24 cellular contexts compared by ENCODE assay signal in the genomic region with DNA sequence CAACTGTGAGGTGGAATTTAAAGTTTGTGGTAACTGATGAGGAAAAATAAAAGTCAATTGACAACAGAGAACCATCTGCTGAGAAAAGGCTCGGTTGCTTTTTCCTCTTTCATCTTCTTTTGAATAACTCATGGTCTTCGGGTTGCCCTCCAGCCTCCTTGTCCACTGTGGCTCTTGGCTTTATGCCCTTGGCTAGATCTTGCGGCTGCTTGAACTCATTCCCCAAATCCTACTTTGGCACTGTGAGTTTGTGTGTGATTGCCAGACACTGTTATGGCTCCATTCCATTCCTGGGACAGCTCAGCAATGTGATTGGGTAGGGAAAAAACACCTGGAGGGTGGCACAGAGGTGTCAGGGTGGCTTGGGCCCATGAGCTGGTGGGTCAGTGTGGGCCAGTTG.
A peak's percentile ranks its signal among the peaks of the same experiment; 100 is the strongest.
DNase-seq lines count a peak whose midpoint lies in the region; ATAC-seq and TF ChIP-seq lines count a peak whose summit lies in the region.
"Had no signal": no experiment of that assay in that cellular context is flagged by ENCODE, and none has a peak within 500 bp of the region (broad histone marks: within the 10 kb centered on the region; RNA-seq: fewer than 3 reads in every experiment).

No MANE protein-coding gene starts in this region.

- TF ChIP-seq POLR2A in breast epithelium (IDR thresholded peaks at IDR 0.05) = no peak

- no peak overlapping the region for H3K4me3 ChIP-seq in breast epithelium
- H3K4me3 ChIP-seq: SJSA1 had no signal

- H3K27ac ChIP-seq in breast epithelium = no peak overlapping the region
- H3K27ac ChIP-seq: 22Rv1, SJSA1 had no signal

- no peak for ATAC-seq in naive thymus-derived CD8-positive, alpha-beta T cell
- ATAC-seq: Panc1 had no signal

- H3K27me3 Mint-ChIP-seq in MCF 10A (ENCODE audit: insufficient read depth, unreplicated experiment) (no peaks in the 10 kb centered on the region), brain (no peaks in the 10 kb centered on the region)
- no peaks in the 10 kb centered on the region for H3K27me3 Mint-ChIP-seq in naive thymus-derived CD8-positive, alpha-beta T cell
- H3K27me3 Mint-ChIP-seq: CD8-positive, alpha-beta memory T cell; IgD-negative memory B cell had no signal

- DNase-seq in MCF 10A (ENCODE audit: unreplicated experiment) (no peak), breast epithelium (ENCODE audit: low spot score in 2 of 2) (no peak), medulla oblongata (ENCODE audit: extremely low spot score) (peak; percentile 23), stromal cell of bone marrow (ENCODE audit: low read depth) (peak; percentile 58), DMS53 (lab: John Stamatoyannopoulos, UW) (no peak), GOT3 (lab: John Stamatoyannopoulos, UW) (no peak)
- no peak for DNase-seq in naive thymus-derived CD8-positive, alpha-beta T cell
- DNase-seq: AML-193; C1 segment of cervical spinal cord; Calu3; CD8-positive, alpha-beta memory T cell; DMS79; MM.1S; NCI-H1048; NCI-H1436; NCI-H187 treated with DMSO at 0.1 percent for 48 hours; NCI-H226; NCI-H774; NK-92 treated with Interleukin-12 subunit alpha and Interleukin-12 subunit beta, amount 100 ng/mL, for 24 hours had no signal

- no peaks in the 10 kb centered on the region for H3K27me3 ChIP-seq in breast epithelium
- H3K27me3 ChIP-seq: SJSA1 had no signal

- H3K36me3 Mint-ChIP-seq in MCF 10A (ENCODE audit: insufficient read depth, unreplicated experiment) (no peaks in the 10 kb centered on the region), brain (no peaks in the 10 kb centered on the region)
- H3K36me3 Mint-ChIP-seq in naive thymus-derived CD8-positive, alpha-beta T cell = no peaks in the 10 kb centered on the region
- H3K36me3 Mint-ChIP-seq: CD8-positive, alpha-beta memory T cell; IgD-negative memory B cell had no signal

- H3K9me3 ChIP-seq in breast epithelium = no peaks in the 10 kb centered on the region
- H3K9me3 ChIP-seq: SJSA1 had no signal

- H3K4me3 Mint-ChIP-seq in MCF 10A (ENCODE audit: unreplicated experiment) (no peak overlapping the region), brain (peak overlapping the region in 1 of 5 experiments; percentile 39)
- no peak overlapping the region for H3K4me3 Mint-ChIP-seq in naive thymus-derived CD8-positive, alpha-beta T cell
- H3K4me3 Mint-ChIP-seq: CD8-positive, alpha-beta memory T cell; IgD-negative memory B cell had no signal

- BruUV-seq in MCF 10A (replicated peaks; lab: Mats Ljungman, UMichigan) = no TSS peak

- TF ChIP-seq CTCF in MCF 10A (IDR thresholded peaks at IDR 0.05; ENCODE audit: unreplicated experiment) (no peak), breast epithelium (IDR thresholded peaks at IDR 0.05) (no peak), brain (conservative IDR thresholded peaks at IDR 0.05) (no peak)

- peaks cover 3% of the 10 kb centered on the region for H3K4me1 Mint-ChIP-seq in MCF 10A (ENCODE audit: insufficient read depth, unreplicated experiment)
- peaks cover 44% of the 10 kb centered on the region for H3K4me1 Mint-ChIP-seq in brain
- H3K4me1 Mint-ChIP-seq in naive thymus-derived CD8-positive, alpha-beta T cell = peaks cover 0 to 12% (median under 1%) of the 10 kb centered on the region in 4 donors

- intact Hi-C loops in MCF 10A (cut with micrococcal nuclease) = no loop called here
- intact Hi-C loops in breast epithelium (cut with DNase I; ENCODE audit: low total_unique reads) = loop anchor here (1.0 kb wide), 1 partner anchor 34 kb away; no protein-coding TSS in a partner anchor

- CTCF ChIA-PET in MCF 10A (lab: Yijun Ruan, JAX) = interaction anchor here (1.0 kb wide), 1 partner anchor 8 kb away, joined by 3 read pairs; no protein-coding TSS in a partner anchor

- no peaks in the 10 kb centered on the region for H3K4me1 ChIP-seq in breast epithelium
- H3K4me1 ChIP-seq: SJSA1 had no signal

- POLR2A ChIA-PET in MCF 10A (lab: Yijun Ruan, JAX) = no interaction called here
- POLR2A ChIA-PET in naive thymus-derived CD8-positive, alpha-beta T cell (lab: Charles Lee) = no interaction called here

- H3K36me3 ChIP-seq in breast epithelium = no peaks in the 10 kb centered on the region
- H3K36me3 ChIP-seq: SJSA1 had no signal

- peak overlapping the region; percentile 35 for H3K27ac Mint-ChIP-seq in MCF 10A (ENCODE audit: low read depth, unreplicated experiment)
- peak overlapping the region in 4 of 5 experiments; percentile 37 to 69 (median 53) for H3K27ac Mint-ChIP-seq in brain
- no peak overlapping the region for H3K27ac Mint-ChIP-seq in naive thymus-derived CD8-positive, alpha-beta T cell
- H3K27ac Mint-ChIP-seq: IgD-negative memory B cell had no signal

- H3K9me3 Mint-ChIP-seq in MCF 10A (ENCODE audit: unreplicated experiment) (no peaks in the 10 kb centered on the region), brain (peaks cover 0 to 2% (median 0%) of the 10 kb centered on the region in 5 experiments)
- H3K9me3 Mint-ChIP-seq in naive thymus-derived CD8-positive, alpha-beta T cell = no peaks in the 10 kb centered on the region
- H3K9me3 Mint-ChIP-seq: CD8-positive, alpha-beta memory T cell; IgD-negative memory B cell had no signal

Comparison
In these comparisons a context has a peak if more than half of its experiments do, and no peak if none do; other contexts are left out.
1. DNase-seq: peak in medulla oblongata (single experiment) and stromal cell of bone marrow (single experiment); none in MCF 10A (single experiment), breast epithelium (0 of 2), naive thymus-derived CD8-positive, alpha-beta T cell (0 of 10), DMS53 (single experiment) and GOT3 (single experiment).
2. H3K27ac Mint-ChIP-seq: peak in MCF 10A (single experiment) and brain (4 of 5); none in naive thymus-derived CD8-positive, alpha-beta T cell (0 of 10).